ENCODE assay signal across 1 cellular context in genomic region chr10:70331486-70332268, GRCh38.
TF ChIP-seq lines count a peak whose summit lies in the region.

No MANE protein-coding gene starts in this region.

TF ChIP-seq in GM12878, 131 proteins besides CTCF, POLR2A, EP300 and RAD21 (continued from another document):
- TF ChIP-seq PRDM15 (CRISPR knock-in tag; IDR thresholded peaks at IDR 0.05) (no peak), E2F4 (IDR thresholded peaks at IDR 0.05; ENCODE audit: low read depth, low read length) (no peak), TAF1 (IDR thresholded peaks at IDR 0.05; ENCODE audit: borderline replicate concordance, low read depth, low read length) (no peak), ATF3 (IDR thresholded peaks at IDR 0.05; ENCODE audit: borderline replicate concordance, extremely low read depth, low read depth, low read length) (no peak), RB1 (IDR thresholded peaks at IDR 0.05; ENCODE audit: borderline replicate concordance) (no peak), KAT2A (conservative IDR thresholded peaks at IDR 0.05; ENCODE audit: control insufficient read depth, low read depth, low read length) (no peak), SKIL (IDR thresholded peaks at IDR 0.05; ENCODE audit: low read depth, poor library complexity, severe bottlenecking) (peak; percentile 53), SMAD1 (IDR thresholded peaks at IDR 0.05; ENCODE audit: low read depth, partially characterized antibody) (peak; percentile 68), SRF (IDR thresholded peaks at IDR 0.05; ENCODE audit: low read depth in 2 of 2, low read length in 2 of 2) (no peak), MEF2A (IDR thresholded peaks at IDR 0.05; ENCODE audit: insufficient read depth, low read depth, low read length) (no peak), KLF5 (IDR thresholded peaks at IDR 0.05; ENCODE audit: partially characterized antibody) (no peak), GATAD2B (conservative IDR thresholded peaks at IDR 0.05; ENCODE audit: low read depth) (0 out of 2 replicates have a peak, but pooled peaks have one; percentile 41), EZH2 (IDR thresholded peaks at IDR 0.05; ENCODE audit: borderline replicate concordance, control insufficient read depth, low read depth, low read length) (no peak), PKNOX1 (IDR thresholded peaks at IDR 0.05) (no peak), ZNF24 (IDR thresholded peaks at IDR 0.05) (no peak), SIN3A (IDR thresholded peaks at IDR 0.05; ENCODE audit: low read depth, low read length) (no peak), PML (IDR thresholded peaks at IDR 0.05; ENCODE audit: low read length) (no peak), STAT1 (conservative IDR thresholded peaks at IDR 0.05) (no peak), IKZF1 (conservative IDR thresholded peaks at IDR 0.05) (peak; percentile 85), MYB (IDR thresholded peaks at IDR 0.05; ENCODE audit: borderline replicate concordance, low read depth, low read length) (no peak), ZBED1 (IDR thresholded peaks at IDR 0.05; ENCODE audit: borderline replicate concordance) (no peak), ZSCAN29 (IDR thresholded peaks at IDR 0.05) (no peak), NFIC (IDR thresholded peaks at IDR 0.05; ENCODE audit: low read depth, low read length) (peak; percentile 58; the same call in 1 of the 2 replicates), POLR2AphosphoS5 (IDR thresholded peaks at IDR 0.05; ENCODE audit: low read length) (peak; percentile 24; the same call in 1 of the 2 replicates), ZBTB11 (CRISPR knock-in tag; IDR thresholded peaks at IDR 0.05) (no peak), HCFC1 (IDR thresholded peaks at IDR 0.05; ENCODE audit: low read length) (no peak), ZNF592 (IDR thresholded peaks at IDR 0.05) (no peak), MEF2B (IDR thresholded peaks at IDR 0.05; ENCODE audit: partially characterized antibody, poor library complexity, severe bottlenecking) (peak; percentile 24), TCF7 (IDR thresholded peaks at IDR 0.05; ENCODE audit: borderline replicate concordance) (no peak), RUNX3 (IDR thresholded peaks at IDR 0.05; ENCODE audit: low read length) (peak; percentile 82), PAX5 (IDR thresholded peaks at IDR 0.05; ENCODE audit: borderline replicate concordance, low read depth, low read length) (no peak), RELA (IDR thresholded peaks at IDR 0.05; ENCODE audit: borderline replicate concordance, partially characterized antibody) (no peak), EGR1 (IDR thresholded peaks at IDR 0.05; ENCODE audit: borderline replicate concordance in 1 of 2, low read depth in 2 of 2, low read length in 2 of 2) (no peak), CREB1 (IDR thresholded peaks at IDR 0.05; ENCODE audit: low read depth) (no peak), ZNF207 (IDR thresholded peaks at IDR 0.05; ENCODE audit: borderline replicate concordance) (no peak), NR2C1 (IDR thresholded peaks at IDR 0.05) (peak; percentile 38; the same call in 1 of the 2 replicates)
